ENCODE assay signal across 9 cellular contexts in genomic region chr5:135033026-135033861, GRCh38. TPM values are rescaled to one million over a fixed set of nuclear protein-coding genes. Genes with fewer than 3 reads are reported as not detected.
A peak's percentile ranks its signal among the peaks of the same experiment; 100 is the strongest.
DNase-seq lines count a peak whose midpoint lies in the region; ATAC-seq, FAIRE-seq and TF ChIP-seq lines count a peak whose summit lies in the region.
"Had no signal": no experiment of that assay in that cellular context is flagged by ENCODE, and none has a peak within 500 bp of the region (broad histone marks: within the 10 kb centered on the region; RNA-seq: fewer than 3 reads in every experiment).

No MANE protein-coding gene starts in this region.

- ATAC-seq in omental fat pad (ENCODE audit: low FRiP score) (no peak), HG03097 (IDR thresholded peaks at IDR 0.05; ENCODE audit: low FRiP score, unreplicated experiment) (no peak)

- H3K4me3 ChIP-seq in bronchial epithelial cell (ENCODE audit: low read depth, low read length), result peak overlapping the region; percentile 61

- H3K9me3 Mint-ChIP-seq in activated naive CD4-positive, alpha-beta T cell treated with anti-CD3 and anti-CD28 coated beads, Interleukin-2, amount 50 U/mL, for 24 hours, result peaks cover 4% of the 10 kb centered on the region
- no peaks in the 10 kb centered on the region for H3K9me3 Mint-ChIP-seq in mesothelial cell of epicardium

- peaks cover 54% of the 10 kb centered on the region for H3K27me3 Mint-ChIP-seq in activated naive CD4-positive, alpha-beta T cell treated with anti-CD3 and anti-CD28 coated beads, Interleukin-2, amount 50 U/mL, for 24 hours
- H3K27me3 Mint-ChIP-seq in mesothelial cell of epicardium (ENCODE audit: low read depth), result peaks cover 88% of the 10 kb centered on the region

- no peak for TF ChIP-seq CTCF in bronchial epithelial cell (IDR thresholded peaks at IDR 0.05; ENCODE audit: insufficient read depth, low read length, severe bottlenecking)
- TF ChIP-seq CTCF in mesothelial cell of epicardium (IDR thresholded peaks at IDR 0.05; ENCODE audit: unreplicated experiment), result no peak
- TF ChIP-seq CTCF in omental fat pad (IDR thresholded peaks at IDR 0.05), result no peak

- H3K36me3 ChIP-seq in bronchial epithelial cell (ENCODE audit: control insufficient read depth, insufficient read depth, low read length), result peaks cover 15% of the 10 kb centered on the region

- H3K27me3 ChIP-seq in bronchial epithelial cell (ENCODE audit: control insufficient read depth, insufficient read depth, low read length), result peaks cover 5% of the 10 kb centered on the region

- H3K4me3 Mint-ChIP-seq in activated naive CD4-positive, alpha-beta T cell treated with anti-CD3 and anti-CD28 coated beads, Interleukin-2, amount 50 U/mL, for 24 hours, result peak overlapping the region; percentile 80
- peak overlapping the region; percentile 79 for H3K4me3 Mint-ChIP-seq in mesothelial cell of epicardium

- peaks cover 45% of the 10 kb centered on the region for H3K4me1 Mint-ChIP-seq in activated naive CD4-positive, alpha-beta T cell treated with anti-CD3 and anti-CD28 coated beads, Interleukin-2, amount 50 U/mL, for 24 hours
- H3K4me1 Mint-ChIP-seq in mesothelial cell of epicardium, result peaks cover 32% of the 10 kb centered on the region

- DNase-seq in activated naive CD4-positive, alpha-beta T cell treated with anti-CD3 and anti-CD28 coated beads, Interleukin-2, amount 50 U/mL, for 16 hours, result no peak
- DNase-seq in NCI-H2029 treated with DMSO at 0.1 percent for 48 hours (lab: John Stamatoyannopoulos, UW) (peak; percentile 32), bronchial epithelial cell (ENCODE audit: low read depth) (peak; percentile 36), mesothelial cell of epicardium (ENCODE audit: low spot score in 2 of 2, unreplicated experiment in 2 of 2) (peak in 1 of 2 experiments; percentile 58), omental fat pad (ENCODE audit: low spot score) (no peak), UCSD-AML1 (lab: John Stamatoyannopoulos, UW; ENCODE audit: unreplicated experiment) (no peak)

- no peak overlapping the region for H3K27ac Mint-ChIP-seq in activated naive CD4-positive, alpha-beta T cell treated with anti-CD3 and anti-CD28 coated beads, Interleukin-2, amount 50 U/mL, for 24 hours
- peak overlapping the region; percentile 95 for H3K27ac Mint-ChIP-seq in mesothelial cell of epicardium

- H3K36me3 Mint-ChIP-seq in activated naive CD4-positive, alpha-beta T cell treated with anti-CD3 and anti-CD28 coated beads, Interleukin-2, amount 50 U/mL, for 24 hours, result peaks cover 9% of the 10 kb centered on the region
- H3K36me3 Mint-ChIP-seq in mesothelial cell of epicardium, result peaks cover 4% of the 10 kb centered on the region

- no peak for FAIRE-seq in bronchial epithelial cell (lab: Jason Lieb, UNC)

RNA-seq across cellular contexts. Expression of gene PITX1, which starts 0.8 kb away (rescaled TPM):
- 87.7 and 145 TPM in 2 replicates for total RNA-seq in bronchial epithelial cell
- total RNA-seq in mesothelial cell of epicardium, result 80.2 to 89.6 TPM (median 88.0 TPM) in 3 replicates
- total RNA-seq in omental fat pad, result 1 to 10 TPM in 2 of 4 donors, under 1 TPM in 1, not detected in 1; 0.74 to 3.7 (median 1.2) TPM
- total RNA-seq: mononuclear cell had no signal

Comparison
In these comparisons a context has a peak if more than half of its experiments do, and no peak if none do; other contexts are left out.
1. DNase-seq: peak in NCI-H2029 treated with DMSO at 0.1 percent for 48 hours (single experiment) and bronchial epithelial cell (single experiment); none in activated naive CD4-positive, alpha-beta T cell treated with anti-CD3 and anti-CD28 coated beads, Interleukin-2, amount 50 U/mL, for 16 hours (single experiment), omental fat pad (single experiment) and UCSD-AML1 (single experiment).
2. RNA of gene PITX1, which starts 0.8 kb away (total RNA-seq): 80.2 to 89.6 TPM in mesothelial cell of epicardium and 87.7 to 145 TPM in bronchial epithelial cell; 0.74 to 3.7 TPM in omental fat pad; every median in the first group is over 10 times any median in the second.